In genomic region chr22:23054531-23055257, GRCh38 we compare ENCODE assay signal across 11 cellular contexts. TPM values are rescaled to one million over a fixed set of nuclear protein-coding genes. Genes with fewer than 3 reads are reported as not detected.
DNase-seq lines count a peak whose midpoint lies in the region; ATAC-seq and TF ChIP-seq lines count a peak whose summit lies in the region.
"Had no signal": no experiment of that assay in that cellular context is flagged by ENCODE, and none has a peak within 500 bp of the region (broad histone marks: within the 10 kb centered on the region; RNA-seq: fewer than 3 reads in every experiment).

No MANE protein-coding gene starts in this region.

- intact Hi-C loops in Right ventricle myocardium inferior (cut with DNase I): no loop called here
- intact Hi-C loops in heart right ventricle (cut with DNase I): no loop called here
- intact Hi-C loops in activated B cell treated with CpG ODN at 0.5 μM for 24 hours (cut with micrococcal nuclease): loop anchor here (1.0 to 2.0 kb wide), 2 partner anchors 16 to 18 kb away; partner anchors contain the start of gene GNAZ
- intact Hi-C loops in tibial artery (cut with DNase I; ENCODE audit: low total_unique reads): no loop called here

- peak overlapping the region; percentile 64 for H3K4me3 Mint-ChIP-seq in activated B cell treated with CpG ODN at 0.5 μM for 24 hours
- H3K4me3 Mint-ChIP-seq: activated naive CD4-positive, alpha-beta T cell treated with anti-CD3 and anti-CD28 coated beads, Interleukin-2, amount 50 U/mL, for 24 hours; T-helper 1 cell treated with Interleukin-12 subunit alpha and Interleukin-12 subunit beta and Interleukin-4 antibody, amounts not matched to agents 30 μg/mL and 1 μg/mL, for 36 hours had no signal

- ATAC-seq in Right ventricle myocardium inferior (no peak), heart right ventricle (no peak), HG02885 (IDR thresholded peaks at IDR 0.05; ENCODE audit: poor library complexity, unreplicated experiment) (peak; percentile 56), activated B cell treated with CpG ODN at 0.5 μM for 24 hours (ENCODE audit: low read depth) (peak; percentile 86), HG03442 (IDR thresholded peaks at IDR 0.05; ENCODE audit: unreplicated experiment) (no peak)

- POLR2A ChIA-PET in activated B cell treated with CpG ODN at 0.5 μM for 24 hours (lab: Charles Lee): interaction anchor here (0.7 to 1.1 kb wide), 2 partner anchors 15 to 19 kb away, joined by 4 to 5 read pairs; partner anchors contain the start of gene GNAZ

- peaks cover 38% of the 10 kb centered on the region for H3K4me1 Mint-ChIP-seq in activated B cell treated with CpG ODN at 0.5 μM for 24 hours
- H3K4me1 Mint-ChIP-seq: activated naive CD4-positive, alpha-beta T cell treated with anti-CD3 and anti-CD28 coated beads, Interleukin-2, amount 50 U/mL, for 24 hours had no signal

- peaks cover 5% of the 10 kb centered on the region for H3K9me3 Mint-ChIP-seq in activated B cell treated with CpG ODN at 0.5 μM for 24 hours
- H3K9me3 Mint-ChIP-seq: activated naive CD4-positive, alpha-beta T cell treated with anti-CD3 and anti-CD28 coated beads, Interleukin-2, amount 50 U/mL, for 24 hours; T-helper 1 cell treated with Interleukin-12 subunit alpha and Interleukin-12 subunit beta and Interleukin-4 antibody, amounts not matched to agents 30 μg/mL and 1 μg/mL, for 36 hours had no signal

- H3K27me3 Mint-ChIP-seq in activated B cell treated with CpG ODN at 0.5 μM for 24 hours: no peaks in the 10 kb centered on the region

- WGBS in heart right ventricle, 2 donors: 74 to 77% methylated on average over 5 of the region's 5 CpGs

- H3K36me3 Mint-ChIP-seq in activated B cell treated with CpG ODN at 0.5 μM for 24 hours (ENCODE audit: low read depth): no peaks in the 10 kb centered on the region
- H3K36me3 Mint-ChIP-seq: activated naive CD4-positive, alpha-beta T cell treated with anti-CD3 and anti-CD28 coated beads, Interleukin-2, amount 50 U/mL, for 24 hours had no signal

- H3K9me3 ChIP-seq in heart right ventricle (peaks cover 0 to 32% (median 6%) of the 10 kb centered on the region in 11 donors), tibial artery (peaks cover 0 to 12% (median 7%) of the 10 kb centered on the region in 3 donors)

- no peaks in the 10 kb centered on the region for H3K4me1 ChIP-seq in heart right ventricle
- H3K4me1 ChIP-seq in tibial artery: no peaks in the 10 kb centered on the region

- no peaks in the 10 kb centered on the region for H3K36me3 ChIP-seq in heart right ventricle
- no peaks in the 10 kb centered on the region for H3K36me3 ChIP-seq in tibial artery

- H3K27me3 ChIP-seq in heart right ventricle (peaks cover 0 to 6% (median 0%) of the 10 kb centered on the region in 7 donors), tibial artery (peaks cover 0 to 14% of the 10 kb centered on the region in 2 donors)

- CTCF ChIA-PET in activated B cell treated with CpG ODN at 0.5 μM for 24 hours (lab: Charles Lee): interaction anchor here (1.0 kb wide), 1 partner anchor 8 kb away, joined by 3 read pairs; no protein-coding TSS in a partner anchor

- TF ChIP-seq CTCF in heart right ventricle (IDR thresholded peaks at IDR 0.05) (no peak), activated B cell treated with CpG ODN at 0.5 μM for 24 hours (IDR thresholded peaks at IDR 0.05) (no peak), tibial artery (IDR thresholded peaks at IDR 0.05) (no peak)

- H3K4me3 ChIP-seq in heart right ventricle (no peak overlapping the region), tibial artery (no peak overlapping the region)

- H3K27ac ChIP-seq in heart right ventricle (no peak overlapping the region), tibial artery (no peak overlapping the region)

- H3K27ac Mint-ChIP-seq in activated B cell treated with CpG ODN at 0.5 μM for 24 hours: peak overlapping the region; percentile 83
- H3K27ac Mint-ChIP-seq: activated naive CD4-positive, alpha-beta T cell treated with anti-CD3 and anti-CD28 coated beads, Interleukin-2, amount 50 U/mL, for 24 hours; T-helper 1 cell treated with Interleukin-12 subunit alpha and Interleukin-12 subunit beta and Interleukin-4 antibody, amounts not matched to agents 30 μg/mL and 1 μg/mL, for 36 hours had no signal

- peak; percentile 63 for DNase-seq in Right ventricle myocardium inferior (ENCODE audit: missing footprints)
- no peak for DNase-seq in heart right ventricle
- DNase-seq in activated B cell treated with CpG ODN at 0.5 μM for 24 hours: peak; percentile 21
- DNase-seq in tibial artery: peak; percentile 1 to 40
- no peak for DNase-seq in effector CD8-positive, alpha-beta T cell (lab: John Stamatoyannopoulos, UW)
- no peak for DNase-seq in stimulated activated CD4-positive, alpha-beta T cell treated with anti-CD3 and anti-CD28 coated beads, Interleukin-2, amount 100 ng/mL, for 48 hours
- DNase-seq: NCI-H2227 treated with DMSO at 0.1 percent for 48 hours had no signal

RNA-seq across cellular contexts. Expression of gene GNAZ, which starts 15.6 kb away (rescaled TPM):
- total RNA-seq in Right ventricle myocardium inferior (3.1 TPM), heart right ventricle (1 to 10 TPM; 1.5 to 4.2 (median 2.6) TPM), activated B cell treated with CpG ODN at 0.5 μM for 24 hours (9.3 and 12.2 TPM in 2 replicates)
- polyA plus RNA-seq in heart right ventricle: 1 to 10 TPM; 1.3 to 2.1 TPM

Comparison
In these comparisons a context has a peak if more than half of its experiments do, and no peak if none do; other contexts are left out.
1. DNase-seq: peak in Right ventricle myocardium inferior (single experiment), activated B cell treated with CpG ODN at 0.5 μM for 24 hours (single experiment) and tibial artery (2 of 2); none in heart right ventricle (0 of 2), effector CD8-positive, alpha-beta T cell (single experiment) and stimulated activated CD4-positive, alpha-beta T cell treated with anti-CD3 and anti-CD28 coated beads, Interleukin-2, amount 100 ng/mL, for 48 hours (0 of 2).
2. ATAC-seq: peak in HG02885 (single experiment) and activated B cell treated with CpG ODN at 0.5 μM for 24 hours (single experiment); none in Right ventricle myocardium inferior (single experiment), heart right ventricle (0 of 8) and HG03442 (single experiment).